In the genomic region with DNA sequence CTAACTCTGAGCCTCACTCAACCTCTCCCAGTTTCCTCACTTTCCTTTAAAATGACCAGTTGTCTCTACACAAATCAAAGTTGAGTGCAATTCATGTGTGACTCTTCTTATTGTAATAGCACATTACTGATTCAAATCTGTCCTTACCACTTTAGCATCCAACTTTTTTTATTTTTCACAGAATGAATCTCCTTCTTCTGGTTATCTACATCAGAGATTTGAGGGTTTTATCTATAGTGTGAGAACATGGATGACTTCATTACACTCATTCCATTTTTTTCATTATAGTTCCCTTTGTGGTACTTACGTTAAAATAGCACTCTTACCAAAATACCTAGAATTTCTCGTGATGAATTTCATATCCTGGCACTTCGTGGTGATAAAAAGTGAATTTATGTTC, we compare ENCODE assay signal across 13 cellular contexts. TPM values are rescaled to one million over a fixed set of nuclear protein-coding genes. Genes with fewer than 3 reads are reported as not detected.
"Had no signal": no experiment of that assay in that cellular context is flagged by ENCODE, and none has a peak within 500 bp of the region (broad histone marks: within the 10 kb centered on the region; RNA-seq: fewer than 3 reads in every experiment).

No MANE protein-coding gene starts in this region.

- ATAC-seq: gastroesophageal sphincter, heart left ventricle, left lobe of liver had no signal

- H3K27me3 Mint-ChIP-seq: stimulated activated naive CD8-positive, alpha-beta T cell treated with anti-CD3 and anti-CD28 coated beads, Interleukin-15, Interleukin-2, amounts not matched to agents 100 ng/mL and 50 ng/mL, for 24 hours had no signal

- H3K4me3 Mint-ChIP-seq: stimulated activated naive CD8-positive, alpha-beta T cell treated with anti-CD3 and anti-CD28 coated beads, Interleukin-15, Interleukin-2, amounts not matched to agents 100 ng/mL and 50 ng/mL, for 24 hours had no signal

- H3K9me3 Mint-ChIP-seq: stimulated activated naive CD8-positive, alpha-beta T cell treated with anti-CD3 and anti-CD28 coated beads, Interleukin-15, Interleukin-2, amounts not matched to agents 100 ng/mL and 50 ng/mL, for 24 hours had no signal

- H3K27ac Mint-ChIP-seq: stimulated activated naive CD8-positive, alpha-beta T cell treated with anti-CD3 and anti-CD28 coated beads, Interleukin-15, Interleukin-2, amounts not matched to agents 100 ng/mL and 50 ng/mL, for 24 hours had no signal

- DNase-seq: activated CD4-positive, alpha-beta T cell treated with anti-CD3 and anti-CD28 coated beads for 48 hours; cortex of kidney; effector CD8-positive, alpha-beta T cell; heart left ventricle; kidney; midbrain; stimulated activated CD4-positive, alpha-beta T cell treated with anti-CD3 and anti-CD28 coated beads, Interleukin-2, amount 100 ng/mL, for 24 hours; transverse colon; WERI-Rb-1 had no signal

RNA-seq across cellular contexts. Expression of a gene that starts 43.3 kb away (rescaled TPM):
- total RNA-seq: ascending aorta, gastroesophageal sphincter had no signal
